ENCODE assay signal across 22 cellular contexts in the genomic region with DNA sequence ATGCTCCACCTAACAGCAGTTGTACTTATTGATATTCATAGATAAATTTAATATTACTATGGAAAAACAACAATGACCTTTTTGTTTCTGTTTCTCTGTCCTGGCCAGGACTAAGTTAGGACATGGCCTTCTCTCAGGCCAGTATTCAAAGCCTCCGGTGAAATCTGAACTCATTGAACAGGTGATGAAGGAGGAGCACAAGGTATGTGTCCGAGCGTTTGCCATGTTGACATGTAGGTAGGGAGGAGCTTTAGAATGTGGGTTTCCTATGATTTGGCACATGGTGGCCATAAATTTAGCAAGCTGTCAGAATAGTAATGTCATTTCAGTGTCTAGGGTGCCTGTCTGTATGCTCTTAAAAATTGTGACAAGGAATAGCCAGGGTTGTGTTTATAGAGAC.
A peak's percentile ranks its signal among the peaks of the same experiment; 100 is the strongest.
DNase-seq lines count a peak whose midpoint lies in the region; ATAC-seq, FAIRE-seq and TF ChIP-seq lines count a peak whose summit lies in the region.
"Had no signal": no experiment of that assay in that cellular context is flagged by ENCODE, and none has a peak within 500 bp of the region (broad histone marks: within the 10 kb centered on the region; RNA-seq: fewer than 3 reads in every experiment).

No MANE protein-coding gene starts in this region.

- H3K9ac ChIP-seq in K562 (ENCODE audit: insufficient read depth in 1 of 2, low read depth in 2 of 2, low read length in 2 of 2): no peak overlapping the region
- H3K9ac ChIP-seq: BLaER1 had no signal

- H3K9me3 Mint-ChIP-seq in immature natural killer cell: no peaks in the 10 kb centered on the region
- H3K9me3 Mint-ChIP-seq: CD8-positive, alpha-beta T cell; H9 had no signal

- H2AFZ ChIP-seq in K562 (ENCODE audit: low read depth, low read length): no peak overlapping the region
- H2AFZ ChIP-seq: GM23338 had no signal

- no peak for TF ChIP-seq POLR2A in K562 (conservative IDR thresholded peaks at IDR 0.05)
- TF ChIP-seq POLR2A in gastrocnemius medialis (IDR thresholded peaks at IDR 0.05): peak in 1 of 2 donors; percentile 22

- no peak overlapping the region for H3K4me3 Mint-ChIP-seq in immature natural killer cell
- H3K4me3 Mint-ChIP-seq: B cell; CD4-positive, CD25-positive, alpha-beta regulatory T cell; CD8-positive, alpha-beta T cell; GM23338; H9 had no signal

- no peaks in the 10 kb centered on the region for H3K9me1 ChIP-seq in K562 (ENCODE audit: control insufficient read depth, insufficient read depth, low read length)

- TF ChIP-seq RAD21 in K562 (CRISPR knock-in tag; conservative IDR thresholded peaks at IDR 0.05 in 1 of 2, IDR thresholded peaks at IDR 0.05 in 1 of 2): no peak

- H3K36me3 ChIP-seq in K562 (ENCODE audit: control insufficient read depth, insufficient read depth, low read length) (no peaks in the 10 kb centered on the region), lower lobe of right lung (peaks cover 17% of the 10 kb centered on the region), gastrocnemius medialis (no peaks in the 10 kb centered on the region), upper lobe of right lung (peaks cover 12% of the 10 kb centered on the region)

- no peak for FAIRE-seq in K562 (lab: Jason Lieb, UNC)
- FAIRE-seq: A204.1, GM12878 had no signal

- H3K27ac Mint-ChIP-seq in immature natural killer cell: no peak overlapping the region
- H3K27ac Mint-ChIP-seq: B cell; CD8-positive, alpha-beta T cell; GM23338; H9 had no signal

- POLR2A ChIA-PET in K562 (lab: Yijun Ruan, JAX): no interaction called here

- peaks cover 7 to 23% of the 10 kb centered on the region in 2 experiments for H3K27me3 ChIP-seq in K562 (ENCODE audit: control insufficient read depth in 2 of 2, insufficient read depth in 2 of 2, low read length in 2 of 2)
- H3K27me3 ChIP-seq in lower lobe of right lung (ENCODE audit: low read depth): no peaks in the 10 kb centered on the region
- H3K27me3 ChIP-seq in gastrocnemius medialis: no peaks in the 10 kb centered on the region
- no peaks in the 10 kb centered on the region for H3K27me3 ChIP-seq in upper lobe of right lung
- H3K27me3 ChIP-seq: BLaER1 had no signal

- no peaks in the 10 kb centered on the region for H4K20me1 ChIP-seq in K562 (replicated peaks; ENCODE audit: control insufficient read depth, insufficient read depth, low read length)
- H4K20me1 ChIP-seq: BLaER1 had no signal

- peaks cover 0 to 15% (median 0%) of the 10 kb centered on the region in 3 donors for H3K36me3 Mint-ChIP-seq in immature natural killer cell

- no peaks in the 10 kb centered on the region for H3K4me1 ChIP-seq in K562 (replicated peaks in 1 of 2; ENCODE audit: control insufficient read depth in 2 of 2, insufficient read depth in 2 of 2, low read length in 2 of 2)
- H3K4me1 ChIP-seq in lower lobe of right lung: no peaks in the 10 kb centered on the region
- H3K4me1 ChIP-seq in gastrocnemius medialis: peaks cover 65 to 66% of the 10 kb centered on the region in 2 donors
- H3K4me1 ChIP-seq in upper lobe of right lung: peaks cover 8% of the 10 kb centered on the region
- H3K4me1 ChIP-seq: BLaER1 had no signal

- BruUV-seq in K562 (replicated peaks; lab: Mats Ljungman, UMichigan): no TSS peak

- H3K4me2 ChIP-seq in K562 (ENCODE audit: insufficient read depth, low read length): no peak overlapping the region
- H3K4me2 ChIP-seq: BLaER1, GM23338 had no signal

- no peaks in the 10 kb centered on the region for H3K4me1 Mint-ChIP-seq in immature natural killer cell
- H3K4me1 Mint-ChIP-seq: CD4-positive, CD25-positive, alpha-beta regulatory T cell; GM23338; H9 had no signal

- 17% methylated on average over 3 of the region's 3 CpGs for WGBS in K562 (ENCODE audit: insufficient coverage, low coverage, missing lambda C conversion rate)

- no peaks in the 10 kb centered on the region for H3K79me2 ChIP-seq in K562 (ENCODE audit: control insufficient read depth, insufficient read depth, low read length)

- DNase-seq in K562 (ENCODE audit: extremely low read depth in 1 of 4, low spot score in 3 of 4) (no peak), lower lobe of right lung (no peak), gastrocnemius medialis (peak; percentile 71 to 79), upper lobe of right lung (no peak), G401 (ENCODE audit: low spot score) (no peak), immature natural killer cell (no peak)
- DNase-seq: Caco-2; CD4-positive, CD25-positive, alpha-beta regulatory T cell; CD8-positive, alpha-beta T cell; DMS153; DND-41; GDM1; H9 had no signal

- ATAC-seq in K562 (no peak), lower lobe of right lung (no peak), gastrocnemius medialis (peak; percentile 63 to 73), upper lobe of right lung (no peak), HG02938 (IDR thresholded peaks at IDR 0.05; ENCODE audit: unreplicated experiment) (no peak)
- ATAC-seq: CD8-positive, alpha-beta T cell; GM12878; GM23338; HCT116 had no signal

- H3K27ac ChIP-seq in K562 (ENCODE audit: extremely low read depth, low read depth, low read length) (no peak overlapping the region), lower lobe of right lung (peak overlapping the region; percentile 67), gastrocnemius medialis (peak overlapping the region; percentile 88 to 96 (median 94)), upper lobe of right lung (peak overlapping the region; percentile 71)
- H3K27ac ChIP-seq: 22Rv1, BLaER1, C4-2B had no signal

- intact Hi-C loops in K562 (cut with micrococcal nuclease) (no loop called here), lower lobe of right lung (cut with DNase I) (no loop called here), gastrocnemius medialis (cut with DNase I; ENCODE audit: low total_unique reads) (loop anchor here (5.0 kb wide), 1 partner anchor 63 kb away; no protein-coding TSS in a partner anchor), upper lobe of right lung (cut with DNase I) (no loop called here)

- H3K9me3 ChIP-seq in K562 (replicated peaks; ENCODE audit: control insufficient read depth, insufficient read depth, low read depth, low read length): no peaks in the 10 kb centered on the region
- no peaks in the 10 kb centered on the region for H3K9me3 ChIP-seq in lower lobe of right lung
- no peaks in the 10 kb centered on the region for H3K9me3 ChIP-seq in gastrocnemius medialis
- no peaks in the 10 kb centered on the region for H3K9me3 ChIP-seq in upper lobe of right lung
- H3K9me3 ChIP-seq: Caco-2 had no signal

- TF ChIP-seq EP300 in K562 (IDR thresholded peaks at IDR 0.05; ENCODE audit: low read length): no peak

- CTCF ChIA-PET in K562 (lab: Yijun Ruan, JAX; ENCODE audit: low intra/inter-chr PET ratio): no interaction called here

- TF ChIP-seq CTCF in K562 (IDR thresholded peaks at IDR 0.05 in 2 of 3, conservative IDR thresholded peaks at IDR 0.05 in 1 of 3; ENCODE audit: insufficient read depth in 2 of 3, low read depth in 1 of 3, low read length in 3 of 3) (no peak), lower lobe of right lung (IDR thresholded peaks at IDR 0.05) (no peak), gastrocnemius medialis (IDR thresholded peaks at IDR 0.05 in 4 of 5, conservative IDR thresholded peaks at IDR 0.05 in 1 of 5) (no peak), upper lobe of right lung (IDR thresholded peaks at IDR 0.05) (no peak)

- peaks cover 0 to 1% (median 0%) of the 10 kb centered on the region in 3 donors for H3K27me3 Mint-ChIP-seq in immature natural killer cell (ENCODE audit: low read depth in 3 of 3)
- H3K27me3 Mint-ChIP-seq: B cell; CD4-positive, CD25-positive, alpha-beta regulatory T cell had no signal

- H3K4me3 ChIP-seq in K562 (no peak overlapping the region), lower lobe of right lung (no peak overlapping the region), gastrocnemius medialis (no peak overlapping the region), upper lobe of right lung (no peak overlapping the region)
- H3K4me3 ChIP-seq: BLaER1, GM12878, GM23338 had no signal

- in situ Hi-C loops in K562 (cut with MboI) (no loop called here), gastrocnemius medialis (cut with MboI; ENCODE audit: low sequenced_read_pairs in 4 of 4) (loop anchor here in 1 of 4 donors (5.0 kb wide), 1 partner anchor 58 kb away; no protein-coding TSS in a partner anchor), G401 (cut with HindIII; ENCODE audit: low sequenced_read_pairs) (no loop called here)

TF ChIP-seq in K562, 482 proteins besides CTCF, POLR2A, EP300 and RAD21:
- no peak for TF ChIP-seq ARHGAP35 (IDR thresholded peaks at IDR 0.05; ENCODE audit: partially characterized antibody)
- TF ChIP-seq MEIS2 (IDR thresholded peaks at IDR 0.05; ENCODE audit: partially characterized antibody): peak; percentile 25

Comparison
In these comparisons a context has a peak if more than half of its experiments do, and no peak if none do; other contexts are left out.
1. ATAC-seq: peak in gastrocnemius medialis (2 of 2); none in K562 (single experiment), lower lobe of right lung (0 of 2), upper lobe of right lung (single experiment) and HG02938 (single experiment).
2. DNase-seq: peak in gastrocnemius medialis (2 of 2); none in K562 (0 of 4), lower lobe of right lung (single experiment), upper lobe of right lung (single experiment), G401 (single experiment) and immature natural killer cell (0 of 3).